In the genomic region with DNA sequence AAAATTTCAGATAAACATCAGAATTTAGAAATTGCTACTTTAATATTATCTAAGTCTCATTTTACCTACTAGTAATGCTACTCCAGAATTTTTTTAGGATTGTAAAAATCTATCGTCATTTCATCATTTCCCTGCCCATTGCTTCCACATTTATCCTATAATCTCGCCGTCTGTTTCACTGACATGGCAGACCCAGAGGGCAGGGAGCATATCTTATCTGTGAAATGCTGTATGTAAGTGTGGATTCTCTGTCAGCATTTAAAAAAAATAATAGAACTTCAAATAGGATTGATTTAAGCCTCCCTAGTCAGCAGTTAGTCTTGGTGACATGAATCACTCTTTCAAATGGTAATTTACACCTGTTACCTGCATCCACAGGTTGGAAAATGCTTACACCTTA, we compare ENCODE assay signal across 1 cellular context.
TF ChIP-seq lines count a peak whose summit lies in the region.

No MANE protein-coding gene starts in this region.

TF ChIP-seq in SK-N-SH treated with all-trans-retinoic acid at 6 μM for 48 hours, 23 proteins besides CTCF, POLR2A, EP300 and RAD21 (continued from another document):
- TF ChIP-seq ZFP3 (CRISPR knock-in tag; IDR thresholded peaks at IDR 0.05) (no peak), ZFP30 (CRISPR knock-in tag; IDR thresholded peaks at IDR 0.05) (no peak), SNAI2 (CRISPR knock-in tag; IDR thresholded peaks at IDR 0.05) (no peak)
- TF ChIP-seq, protein P1, sequence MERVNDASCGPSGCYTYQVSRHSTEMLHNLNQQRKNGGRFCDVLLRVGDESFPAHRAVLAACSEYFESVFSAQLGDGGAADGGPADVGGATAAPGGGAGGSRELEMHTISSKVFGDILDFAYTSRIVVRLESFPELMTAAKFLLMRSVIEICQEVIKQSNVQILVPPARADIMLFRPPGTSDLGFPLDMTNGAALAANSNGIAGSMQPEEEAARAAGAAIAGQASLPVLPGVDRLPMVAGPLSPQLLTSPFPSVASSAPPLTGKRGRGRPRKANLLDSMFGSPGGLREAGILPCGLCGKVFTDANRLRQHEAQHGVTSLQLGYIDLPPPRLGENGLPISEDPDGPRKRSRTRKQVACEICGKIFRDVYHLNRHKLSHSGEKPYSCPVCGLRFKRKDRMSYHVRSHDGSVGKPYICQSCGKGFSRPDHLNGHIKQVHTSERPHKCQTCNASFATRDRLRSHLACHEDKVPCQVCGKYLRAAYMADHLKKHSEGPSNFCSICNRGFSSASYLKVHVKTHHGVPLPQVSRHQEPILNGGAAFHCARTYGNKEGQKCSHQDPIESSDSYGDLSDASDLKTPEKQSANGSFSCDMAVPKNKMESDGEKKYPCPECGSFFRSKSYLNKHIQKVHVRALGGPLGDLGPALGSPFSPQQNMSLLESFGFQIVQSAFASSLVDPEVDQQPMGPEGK (CRISPR knock-in tag; IDR thresholded peaks at IDR 0.05; ENCODE audit: borderline replicate concordance), result no peak
